Comparison of ENCODE assay signal across 2 cellular contexts in genomic region chr20:43601960-43602359, GRCh38. TPM values are rescaled to one million over a fixed set of nuclear protein-coding genes. Genes with fewer than 3 reads are reported as not detected.
"Had no signal": no experiment of that assay in that cellular context is flagged by ENCODE, and none has a peak within 500 bp of the region (broad histone marks: within the 10 kb centered on the region; RNA-seq: fewer than 3 reads in every experiment).

No MANE protein-coding gene starts in this region.

RNA-seq across cellular contexts. Expression of gene SGK2, which starts 43.1 kb away (rescaled TPM):
- total RNA-seq: LHCN-M2, M059J had no signal
